8 cellular contexts compared by ENCODE assay signal in the genomic region with DNA sequence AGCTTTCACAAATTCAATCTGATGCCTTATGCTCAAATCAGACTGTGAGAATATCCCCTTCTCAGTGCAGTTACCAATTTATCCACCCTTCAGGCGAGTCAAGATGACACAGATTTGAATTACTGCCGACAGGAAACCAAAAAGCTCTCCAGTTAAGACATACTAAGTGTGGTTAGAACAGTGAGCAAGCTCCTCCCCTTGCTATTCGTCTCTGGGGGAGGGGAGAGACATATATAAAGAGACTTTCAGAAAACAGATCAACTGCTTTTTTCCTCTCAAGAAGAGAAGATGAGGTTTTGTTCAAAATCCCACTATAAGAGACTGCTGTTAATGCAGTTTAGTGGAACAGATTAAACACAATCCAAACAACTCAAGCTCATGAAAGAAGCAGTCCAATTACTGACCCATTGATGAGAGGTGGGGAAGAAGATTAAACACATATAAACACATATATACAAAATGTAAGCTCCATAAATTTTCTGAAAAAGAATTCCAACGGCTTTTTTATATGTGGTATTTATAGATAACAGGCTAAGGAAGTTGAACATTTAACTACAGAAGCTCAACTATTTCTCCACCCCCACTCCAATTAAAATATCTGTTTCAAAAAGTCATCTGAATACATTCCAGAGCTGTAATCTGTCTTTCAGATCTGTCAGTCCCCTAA.
DNase-seq lines count a peak whose midpoint lies in the region; ATAC-seq and TF ChIP-seq lines count a peak whose summit lies in the region.

No MANE protein-coding gene starts in this region.

- peak overlapping the region; percentile 24 for H3K27ac Mint-ChIP-seq in MCF 10A (ENCODE audit: low read depth, unreplicated experiment)

- no peak for TF ChIP-seq CTCF in MCF 10A (IDR thresholded peaks at IDR 0.05; ENCODE audit: unreplicated experiment)

- H3K36me3 Mint-ChIP-seq in MCF 10A (ENCODE audit: insufficient read depth, unreplicated experiment) = peaks cover 8% of the 10 kb centered on the region

- H3K9me3 Mint-ChIP-seq in MCF 10A (ENCODE audit: unreplicated experiment) = no peaks in the 10 kb centered on the region

- no TSS peak for BruUV-seq in MCF 10A (replicated peaks; lab: Mats Ljungman, UMichigan)

- CTCF ChIA-PET in MCF 10A (lab: Yijun Ruan, JAX) = interaction anchor here (0.6 to 2.8 kb wide), 8 partner anchors 10 to 1414 kb away, joined by 3 to 16 read pairs (median 4); no protein-coding TSS in a partner anchor

- intact Hi-C loops in MCF 10A (cut with micrococcal nuclease) = no loop called here
- intact Hi-C loops in left colon (cut with DNase I, micrococcal nuclease) = no loop called here

- peaks cover 36% of the 10 kb centered on the region for H3K4me1 Mint-ChIP-seq in MCF 10A (ENCODE audit: insufficient read depth, unreplicated experiment)

- DNase-seq in SW480 (ENCODE audit: low spot score) (peak; percentile 18), MCF 10A (ENCODE audit: unreplicated experiment) (peak; percentile 87), left colon (no peak), GOT3 (lab: John Stamatoyannopoulos, UW) (no peak)
- DNase-seq in stimulated activated CD8-positive, alpha-beta memory T cell treated with anti-CD3 and anti-CD28 coated beads, Interleukin-7, amount 100 ng/mL, for 4 hours (ENCODE audit: low read depth in 2 of 2) = peak; percentile 31 to 34

- peak overlapping the region; percentile 68 for H3K4me3 Mint-ChIP-seq in MCF 10A (ENCODE audit: unreplicated experiment)

- ATAC-seq in GM18867 (IDR thresholded peaks at IDR 0.05; ENCODE audit: unreplicated experiment) (peak; percentile 71), HG03108 (IDR thresholded peaks at IDR 0.05; ENCODE audit: unreplicated experiment) (peak; percentile 62), left colon (peak; percentile 44), GM19452 (IDR thresholded peaks at IDR 0.05; ENCODE audit: unreplicated experiment) (no peak)

- POLR2A ChIA-PET in MCF 10A (lab: Yijun Ruan, JAX) = interaction anchor here (0.6 to 5.1 kb wide), 32 partner anchors 8 to 285 kb away, joined by 3 to 31 read pairs (median 7); a partner anchor contains a TSS

- H3K27me3 Mint-ChIP-seq in MCF 10A (ENCODE audit: insufficient read depth, unreplicated experiment) = no peaks in the 10 kb centered on the region

Comparison
In these comparisons a context has a peak if more than half of its experiments do, and no peak if none do; other contexts are left out.
1. DNase-seq: peak in SW480 (single experiment), MCF 10A (single experiment) and stimulated activated CD8-positive, alpha-beta memory T cell treated with anti-CD3 and anti-CD28 coated beads, Interleukin-7, amount 100 ng/mL, for 4 hours (2 of 2); none in left colon (0 of 2) and GOT3 (single experiment).